Comparison of ENCODE assay signal across 8 cellular contexts in genomic region chr1:62687903-62688686, GRCh38. TPM values are rescaled to one million over a fixed set of nuclear protein-coding genes. Genes with fewer than 3 reads are reported as not detected.
DNase-seq lines count a peak whose midpoint lies in the region; ATAC-seq and TF ChIP-seq lines count a peak whose summit lies in the region.

Gene DOCK7, minus strand, starts transcription at chr1:62688386. Its CDS starts 122 bp downstream, at chr1:62688264.

- intact Hi-C loops in lower lobe of right lung (cut with DNase I): no loop called here

- peaks cover 0 to 8% of the 10 kb centered on the region in 2 donors for H3K27me3 Mint-ChIP-seq in effector memory CD8-positive, alpha-beta T cell

- ATAC-seq in HG03378 (IDR thresholded peaks at IDR 0.05; ENCODE audit: unreplicated experiment) (peak; percentile 56), lower lobe of right lung (peak; percentile 94 to 95)
- ATAC-seq in effector memory CD8-positive, alpha-beta T cell (replicated peaks): peak; percentile 79

- H3K27ac ChIP-seq in lower lobe of right lung: peak within 1 kb of the TSS; percentile 73

- H3K4me1 Mint-ChIP-seq in effector memory CD8-positive, alpha-beta T cell (ENCODE audit: low read depth in 2 of 2): peaks cover 14 to 20% of the 10 kb centered on the region in 2 donors

- H3K27me3 ChIP-seq in lower lobe of right lung (ENCODE audit: low read depth): no peaks in the 10 kb centered on the region

- peak within 1 kb of the TSS; percentile 90 to 94 for H3K27ac Mint-ChIP-seq in effector memory CD8-positive, alpha-beta T cell

- H3K4me3 ChIP-seq in lower lobe of right lung: peak within 1 kb of the TSS; percentile 70

- no peak for TF ChIP-seq CTCF in lower lobe of right lung (IDR thresholded peaks at IDR 0.05)

- DNase-seq in CD1c-positive myeloid dendritic cell (ENCODE audit: extremely low spot score): peak; percentile 84
- peak; percentile 51 for DNase-seq in GM19240 (ENCODE audit: insufficient read length, low spot score)
- DNase-seq in NCI-H526 treated with DMSO at 0.1 percent for 48 hours (lab: John Stamatoyannopoulos, UW): peak; percentile 81
- DNase-seq in activated CD8-positive, alpha-beta memory T cell treated with anti-CD3 and anti-CD28 coated beads for 24 hours: peak; percentile 81
- DNase-seq in effector memory CD8-positive, alpha-beta T cell: peak; percentile 26 to 41 (median 36)
- DNase-seq in lower lobe of right lung: peak; percentile 85
- DNase-seq in stimulated activated CD4-positive, alpha-beta T cell treated with anti-CD3 and anti-CD28 coated beads, TNF-alpha, amount 100 ng/mL, for 24 hours (ENCODE audit: low read depth in 3 of 3): peak; percentile 8 to 53 (median 12)

- H3K4me3 Mint-ChIP-seq in effector memory CD8-positive, alpha-beta T cell: peak within 1 kb of the TSS; percentile 89 to 91

- H3K36me3 ChIP-seq in lower lobe of right lung: no peaks in the 10 kb centered on the region

- H3K4me1 ChIP-seq in lower lobe of right lung: peaks cover 39% of the 10 kb centered on the region

- H3K36me3 Mint-ChIP-seq in effector memory CD8-positive, alpha-beta T cell (ENCODE audit: insufficient read depth): no peaks in the 10 kb centered on the region

- no peaks in the 10 kb centered on the region for H3K9me3 ChIP-seq in lower lobe of right lung

- H3K9me3 Mint-ChIP-seq in effector memory CD8-positive, alpha-beta T cell: no peaks in the 10 kb centered on the region

RNA-seq across cellular contexts. Expression of gene DOCK7, which starts in this region (rescaled TPM):
- total RNA-seq in lower lobe of right lung: 36.5 TPM

Comparison
In these comparisons a context has a peak if more than half of its experiments do, and no peak if none do; other contexts are left out.
1. Peak in every context shown above with its lines: DNase-seq, ATAC-seq, H3K4me3 ChIP-seq and H3K27ac ChIP-seq.
2. DNase-seq: peak in every context shown above with its lines; median percentile 85 in lower lobe of right lung; 84 in CD1c-positive myeloid dendritic cell; 81 in NCI-H526 treated with DMSO at 0.1 percent for 48 hours; 81 in activated CD8-positive, alpha-beta memory T cell treated with anti-CD3 and anti-CD28 coated beads for 24 hours; 51 in GM19240; 36 in effector memory CD8-positive, alpha-beta T cell; 12 in stimulated activated CD4-positive, alpha-beta T cell treated with anti-CD3 and anti-CD28 coated beads, TNF-alpha, amount 100 ng/mL, for 24 hours.